Comparison of ENCODE assay signal across 1 cellular context in genomic region chr10:73625004-73625883, GRCh38.
TF ChIP-seq lines count a peak whose summit lies in the region.

No MANE protein-coding gene starts in this region.

TF ChIP-seq in H1, 55 proteins besides CTCF, POLR2A, EP300 and RAD21:
- TF ChIP-seq, protein P1, sequence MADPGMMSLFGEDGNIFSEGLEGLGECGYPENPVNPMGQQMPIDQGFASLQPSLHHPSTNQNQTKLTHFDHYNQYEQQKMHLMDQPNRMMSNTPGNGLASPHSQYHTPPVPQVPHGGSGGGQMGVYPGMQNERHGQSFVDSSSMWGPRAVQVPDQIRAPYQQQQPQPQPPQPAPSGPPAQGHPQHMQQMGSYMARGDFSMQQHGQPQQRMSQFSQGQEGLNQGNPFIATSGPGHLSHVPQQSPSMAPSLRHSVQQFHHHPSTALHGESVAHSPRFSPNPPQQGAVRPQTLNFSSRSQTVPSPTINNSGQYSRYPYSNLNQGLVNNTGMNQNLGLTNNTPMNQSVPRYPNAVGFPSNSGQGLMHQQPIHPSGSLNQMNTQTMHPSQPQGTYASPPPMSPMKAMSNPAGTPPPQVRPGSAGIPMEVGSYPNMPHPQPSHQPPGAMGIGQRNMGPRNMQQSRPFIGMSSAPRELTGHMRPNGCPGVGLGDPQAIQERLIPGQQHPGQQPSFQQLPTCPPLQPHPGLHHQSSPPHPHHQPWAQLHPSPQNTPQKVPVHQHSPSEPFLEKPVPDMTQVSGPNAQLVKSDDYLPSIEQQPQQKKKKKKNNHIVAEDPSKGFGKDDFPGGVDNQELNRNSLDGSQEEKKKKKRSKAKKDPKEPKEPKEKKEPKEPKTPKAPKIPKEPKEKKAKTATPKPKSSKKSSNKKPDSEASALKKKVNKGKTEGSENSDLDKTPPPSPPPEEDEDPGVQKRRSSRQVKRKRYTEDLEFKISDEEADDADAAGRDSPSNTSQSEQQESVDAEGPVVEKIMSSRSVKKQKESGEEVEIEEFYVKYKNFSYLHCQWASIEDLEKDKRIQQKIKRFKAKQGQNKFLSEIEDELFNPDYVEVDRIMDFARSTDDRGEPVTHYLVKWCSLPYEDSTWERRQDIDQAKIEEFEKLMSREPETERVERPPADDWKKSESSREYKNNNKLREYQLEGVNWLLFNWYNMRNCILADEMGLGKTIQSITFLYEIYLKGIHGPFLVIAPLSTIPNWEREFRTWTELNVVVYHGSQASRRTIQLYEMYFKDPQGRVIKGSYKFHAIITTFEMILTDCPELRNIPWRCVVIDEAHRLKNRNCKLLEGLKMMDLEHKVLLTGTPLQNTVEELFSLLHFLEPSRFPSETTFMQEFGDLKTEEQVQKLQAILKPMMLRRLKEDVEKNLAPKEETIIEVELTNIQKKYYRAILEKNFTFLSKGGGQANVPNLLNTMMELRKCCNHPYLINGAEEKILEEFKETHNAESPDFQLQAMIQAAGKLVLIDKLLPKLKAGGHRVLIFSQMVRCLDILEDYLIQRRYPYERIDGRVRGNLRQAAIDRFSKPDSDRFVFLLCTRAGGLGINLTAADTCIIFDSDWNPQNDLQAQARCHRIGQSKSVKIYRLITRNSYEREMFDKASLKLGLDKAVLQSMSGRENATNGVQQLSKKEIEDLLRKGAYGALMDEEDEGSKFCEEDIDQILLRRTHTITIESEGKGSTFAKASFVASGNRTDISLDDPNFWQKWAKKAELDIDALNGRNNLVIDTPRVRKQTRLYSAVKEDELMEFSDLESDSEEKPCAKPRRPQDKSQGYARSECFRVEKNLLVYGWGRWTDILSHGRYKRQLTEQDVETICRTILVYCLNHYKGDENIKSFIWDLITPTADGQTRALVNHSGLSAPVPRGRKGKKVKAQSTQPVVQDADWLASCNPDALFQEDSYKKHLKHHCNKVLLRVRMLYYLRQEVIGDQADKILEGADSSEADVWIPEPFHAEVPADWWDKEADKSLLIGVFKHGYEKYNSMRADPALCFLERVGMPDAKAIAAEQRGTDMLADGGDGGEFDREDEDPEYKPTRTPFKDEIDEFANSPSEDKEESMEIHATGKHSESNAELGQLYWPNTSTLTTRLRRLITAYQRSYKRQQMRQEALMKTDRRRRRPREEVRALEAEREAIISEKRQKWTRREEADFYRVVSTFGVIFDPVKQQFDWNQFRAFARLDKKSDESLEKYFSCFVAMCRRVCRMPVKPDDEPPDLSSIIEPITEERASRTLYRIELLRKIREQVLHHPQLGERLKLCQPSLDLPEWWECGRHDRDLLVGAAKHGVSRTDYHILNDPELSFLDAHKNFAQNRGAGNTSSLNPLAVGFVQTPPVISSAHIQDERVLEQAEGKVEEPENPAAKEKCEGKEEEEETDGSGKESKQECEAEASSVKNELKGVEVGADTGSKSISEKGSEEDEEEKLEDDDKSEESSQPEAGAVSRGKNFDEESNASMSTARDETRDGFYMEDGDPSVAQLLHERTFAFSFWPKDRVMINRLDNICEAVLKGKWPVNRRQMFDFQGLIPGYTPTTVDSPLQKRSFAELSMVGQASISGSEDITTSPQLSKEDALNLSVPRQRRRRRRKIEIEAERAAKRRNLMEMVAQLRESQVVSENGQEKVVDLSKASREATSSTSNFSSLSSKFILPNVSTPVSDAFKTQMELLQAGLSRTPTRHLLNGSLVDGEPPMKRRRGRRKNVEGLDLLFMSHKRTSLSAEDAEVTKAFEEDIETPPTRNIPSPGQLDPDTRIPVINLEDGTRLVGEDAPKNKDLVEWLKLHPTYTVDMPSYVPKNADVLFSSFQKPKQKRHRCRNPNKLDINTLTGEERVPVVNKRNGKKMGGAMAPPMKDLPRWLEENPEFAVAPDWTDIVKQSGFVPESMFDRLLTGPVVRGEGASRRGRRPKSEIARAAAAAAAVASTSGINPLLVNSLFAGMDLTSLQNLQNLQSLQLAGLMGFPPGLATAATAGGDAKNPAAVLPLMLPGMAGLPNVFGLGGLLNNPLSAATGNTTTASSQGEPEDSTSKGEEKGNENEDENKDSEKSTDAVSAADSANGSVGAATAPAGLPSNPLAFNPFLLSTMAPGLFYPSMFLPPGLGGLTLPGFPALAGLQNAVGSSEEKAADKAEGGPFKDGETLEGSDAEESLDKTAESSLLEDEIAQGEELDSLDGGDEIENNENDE (IDR thresholded peaks at IDR 0.05; ENCODE audit: insufficient replicate concordance, low read length), result peak; percentile 83
- no peak for TF ChIP-seq CBX8 (IDR thresholded peaks at IDR 0.05; ENCODE audit: borderline replicate concordance, low read depth, low read length)
- peak; percentile 63; the same call in 1 of the 2 replicates for TF ChIP-seq YY1 (IDR thresholded peaks at IDR 0.05; ENCODE audit: low read depth, low read length)
- TF ChIP-seq CREB1 (IDR thresholded peaks at IDR 0.05), result 0 out of 2 replicates have a peak, but pooled peaks have one; percentile 12
- peak; percentile 32; the same call in 1 of the 2 replicates for TF ChIP-seq MAX (IDR thresholded peaks at IDR 0.05)
- no peak for TF ChIP-seq SP2 (IDR thresholded peaks at IDR 0.05; ENCODE audit: low read length)
- no peak for TF ChIP-seq SRF (IDR thresholded peaks at IDR 0.05; ENCODE audit: low read depth, low read length)
- peak; percentile 79 for TF ChIP-seq TBP (IDR thresholded peaks at IDR 0.05; ENCODE audit: low read depth, low read length)
- TF ChIP-seq TEAD4 (IDR thresholded peaks at IDR 0.05; ENCODE audit: low read depth, low read length), result no peak
- TF ChIP-seq, protein P2, sequence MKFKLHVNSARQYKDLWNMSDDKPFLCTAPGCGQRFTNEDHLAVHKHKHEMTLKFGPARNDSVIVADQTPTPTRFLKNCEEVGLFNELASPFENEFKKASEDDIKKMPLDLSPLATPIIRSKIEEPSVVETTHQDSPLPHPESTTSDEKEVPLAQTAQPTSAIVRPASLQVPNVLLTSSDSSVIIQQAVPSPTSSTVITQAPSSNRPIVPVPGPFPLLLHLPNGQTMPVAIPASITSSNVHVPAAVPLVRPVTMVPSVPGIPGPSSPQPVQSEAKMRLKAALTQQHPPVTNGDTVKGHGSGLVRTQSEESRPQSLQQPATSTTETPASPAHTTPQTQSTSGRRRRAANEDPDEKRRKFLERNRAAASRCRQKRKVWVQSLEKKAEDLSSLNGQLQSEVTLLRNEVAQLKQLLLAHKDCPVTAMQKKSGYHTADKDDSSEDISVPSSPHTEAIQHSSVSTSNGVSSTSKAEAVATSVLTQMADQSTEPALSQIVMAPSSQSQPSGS (IDR thresholded peaks at IDR 0.05; ENCODE audit: low read length), result 0 out of 2 replicates have a peak, but pooled peaks have one; percentile 22
- TF ChIP-seq SAP30 (IDR thresholded peaks at IDR 0.05; ENCODE audit: insufficient read depth, insufficient replicate concordance, low read length), result peak; percentile 71
- peak; percentile 65; the same call in 1 of the 2 replicates for TF ChIP-seq PHF8 (conservative IDR thresholded peaks at IDR 0.05; ENCODE audit: low read depth, low read length)
- TF ChIP-seq JUN (IDR thresholded peaks at IDR 0.05; ENCODE audit: low read depth, low read length), result no peak
- no peak for TF ChIP-seq TAF7 (optimal IDR thresholded peaks at IDR 0.05; ENCODE audit: borderline replicate concordance, low read depth, low read length)
- TF ChIP-seq ASH2L (IDR thresholded peaks at IDR 0.05; ENCODE audit: low read length), result peak; percentile 92
- TF ChIP-seq BRCA1 (IDR thresholded peaks at IDR 0.05; ENCODE audit: low read depth, low read length), result no peak
- TF ChIP-seq POLR2AphosphoS5 (IDR thresholded peaks at IDR 0.05; ENCODE audit: low read depth, low read length), result peak; percentile 52; the same call in 1 of the 2 replicates
- TF ChIP-seq TAF1 (IDR thresholded peaks at IDR 0.05; ENCODE audit: low read depth, low read length), result peak; percentile 77
- TF ChIP-seq SP1 (IDR thresholded peaks at IDR 0.05; ENCODE audit: low read depth, low read length), result no peak
- peak; percentile 44 for TF ChIP-seq KDM4A (IDR thresholded peaks at IDR 0.05; ENCODE audit: low read depth, low read length, severe bottlenecking)
